Comparison of ENCODE assay signal across 8 cellular contexts in genomic region chr19:18160792-18161690, GRCh38. TPM values are rescaled to one million over a fixed set of nuclear protein-coding genes. Genes with fewer than 3 reads are reported as not detected.
DNase-seq lines count a peak whose midpoint lies in the region; ATAC-seq, FAIRE-seq and TF ChIP-seq lines count a peak whose summit lies in the region.

No MANE protein-coding gene starts in this region.

- peaks cover 5% of the 10 kb centered on the region for H3K36me3 ChIP-seq in CD8-positive, alpha-beta T cell (ENCODE audit: insufficient read depth, low read length)
- H3K36me3 ChIP-seq in GM12878 (ENCODE audit: control insufficient read depth in 2 of 2, insufficient read depth in 2 of 2, low read length in 1 of 2) = peaks cover 6 to 7% of the 10 kb centered on the region in 2 experiments; a peak in 3 of 4 replicates

- FAIRE-seq in GM12878 (lab: Jason Lieb, UNC) = no peak

- H3K4me3 ChIP-seq in CD8-positive, alpha-beta T cell (ENCODE audit: low read depth, low read length) = peak overlapping the region; percentile 19
- H3K4me3 ChIP-seq in GM12878 (peak overlapping the region; percentile 70; the same call in 1 of the 2 replicates), iPS-18c (ENCODE audit: insufficient read depth, low read depth, low read length) (peak overlapping the region; percentile 20; the same call in 1 of the 2 replicates)

- ATAC-seq in CD8-positive, alpha-beta T cell = peak; percentile 99
- ATAC-seq in GM19328 (IDR thresholded peaks at IDR 0.05; ENCODE audit: unreplicated experiment) (peak; percentile 68), GM12878 (peak; percentile 96)

- DNase-seq in CD8-positive, alpha-beta T cell = peak; percentile 65 to 93 (median 78)
- DNase-seq in HuH-7.5 (ENCODE audit: low spot score) (peak; percentile 95), GM12878 (ENCODE audit: low read depth, low spot score) (no peak), NCI-H146 treated with DMSO at 0.1 percent for 48 hours (lab: John Stamatoyannopoulos, UW; ENCODE audit: unreplicated experiment) (no peak)
- DNase-seq in T-helper 2 cell treated with Interferon-gamma antibody and Interleukin-4, amounts not matched to agents 5 μg/mL and 100 μg/mL, for 36 hours (ENCODE audit: low spot score) = peak; percentile 80
- DNase-seq in stimulated activated CD4-positive, alpha-beta T cell treated with anti-CD3 and anti-CD28 coated beads, Interleukin-12 subunit alpha, Interleukin-12 subunit beta, amount 100 ng/mL, for 24 hours (ENCODE audit: low read depth in 2 of 2) = peak; percentile 62 to 65

- peak; percentile 55 for TF ChIP-seq CTCF in CD8-positive, alpha-beta T cell (IDR thresholded peaks at IDR 0.05)
- TF ChIP-seq CTCF in GM12878 (IDR thresholded peaks at IDR 0.05 in 2 of 3, conservative IDR thresholded peaks at IDR 0.05 in 1 of 3; ENCODE audit: control insufficient read depth in 2 of 3, extremely low read depth in 1 of 3, insufficient read depth in 1 of 3, low read depth in 3 of 3, low read length in 3 of 3) = peak; percentile 42 to 79 (median 55)

- intact Hi-C loops in CD8-positive, alpha-beta T cell (cut with DNase I, micrococcal nuclease) = loop anchor here (1.0 kb wide), 4 partner anchors 8 to 249 kb away; partner anchors contain the start of gene PIK3R2 (in 1 of the 2)
- intact Hi-C loops in GM12878 (cut with micrococcal nuclease; ENCODE audit: unreplicated experiment) = no loop called here

- no TSS peak for BruUV-seq in GM12878 (replicated peaks; lab: Mats Ljungman, UMichigan)

- peak; percentile 48 for TF ChIP-seq RAD21 in GM12878 (IDR thresholded peaks at IDR 0.05; ENCODE audit: insufficient read depth, low read depth, low read length)

- no peaks in the 10 kb centered on the region for H3K79me2 ChIP-seq in GM12878 (ENCODE audit: control insufficient read depth, insufficient read depth, low read length)

- CTCF ChIA-PET in CD8-positive, alpha-beta T cell (lab: Charles Lee) = interaction anchor here (0.7 to 2.6 kb wide), 16 partner anchors 12 to 166 kb away, joined by 3 to 20 read pairs (median 4); partner anchors contain the start of gene MPV17L2
- CTCF ChIA-PET in GM12878 (lab: Yijun Ruan, JAX) = interaction anchor here (0.5 to 3.2 kb wide), 12 partner anchors 7 to 254 kb away, joined by 3 to 22 read pairs (median 4); no protein-coding TSS in a partner anchor

- no peak overlapping the region for H3K27ac Mint-ChIP-seq in CD8-positive, alpha-beta T cell
- H3K27ac Mint-ChIP-seq in T-helper 2 cell treated with Interferon-gamma antibody and Interleukin-4, amounts not matched to agents 5 μg/mL and 100 μg/mL, for 36 hours = no peak overlapping the region

- in situ Hi-C loops in GM12878 (cut with MboI) = no loop called here

- peak overlapping the region; percentile 53 for H2AFZ ChIP-seq in GM12878 (ENCODE audit: control insufficient read depth, low read depth, low read length)

- peak overlapping the region; percentile 60 for H3K9ac ChIP-seq in GM12878 (ENCODE audit: control insufficient read depth, insufficient read depth, low read length)

- peaks cover 29% of the 10 kb centered on the region for H3K36me3 Mint-ChIP-seq in CD8-positive, alpha-beta T cell
- H3K36me3 Mint-ChIP-seq in T-helper 2 cell treated with Interferon-gamma antibody and Interleukin-4, amounts not matched to agents 5 μg/mL and 100 μg/mL, for 36 hours (ENCODE audit: low read depth) = peaks cover 12% of the 10 kb centered on the region

- H4K20me1 ChIP-seq in GM12878 (ENCODE audit: control insufficient read depth, insufficient read depth) = no peaks in the 10 kb centered on the region

- TF ChIP-seq POLR2A in GM12878 (IDR thresholded peaks at IDR 0.05; ENCODE audit: low read depth, low read length) = peak; percentile 74; the same call in 1 of the 2 replicates

- RAD21 ChIA-PET in GM12878 (lab: Charles Lee; ENCODE audit: unreplicated experiment) = interaction anchor here (0.5 to 1.3 kb wide), 5 partner anchors 24 to 511 kb away, joined by 3 to 5 read pairs (median 3); no protein-coding TSS in a partner anchor

- TF ChIP-seq EP300 in GM12878 (IDR thresholded peaks at IDR 0.05; ENCODE audit: borderline replicate concordance in 1 of 2, control insufficient read depth in 1 of 2, low read depth in 2 of 2, low read length in 2 of 2) = no peak

- H3K4me1 Mint-ChIP-seq in CD8-positive, alpha-beta T cell (ENCODE audit: low read depth) = peaks cover 13% of the 10 kb centered on the region
- peaks cover 1% of the 10 kb centered on the region for H3K4me1 Mint-ChIP-seq in T-helper 2 cell treated with Interferon-gamma antibody and Interleukin-4, amounts not matched to agents 5 μg/mL and 100 μg/mL, for 36 hours (ENCODE audit: low read depth)

- H3K9me3 ChIP-seq in CD8-positive, alpha-beta T cell (ENCODE audit: low read length) = no peaks in the 10 kb centered on the region
- H3K9me3 ChIP-seq in GM12878 (replicated peaks; ENCODE audit: control insufficient read depth, insufficient read depth, low read length) = no peaks in the 10 kb centered on the region
- H3K9me3 ChIP-seq in iPS-18c (ENCODE audit: control insufficient read depth, insufficient read depth, low read length) = no peaks in the 10 kb centered on the region

- peaks cover 14% of the 10 kb centered on the region for H3K4me1 ChIP-seq in CD8-positive, alpha-beta T cell (ENCODE audit: insufficient read depth, low read length)
- H3K4me1 ChIP-seq in GM12878 (ENCODE audit: control insufficient read depth, insufficient read depth, low read length) = 0 out of 2 replicates have a peak, but pooled peaks cover 5% of the 10 kb centered on the region

- no peaks in the 10 kb centered on the region for H3K27me3 Mint-ChIP-seq in CD8-positive, alpha-beta T cell (ENCODE audit: low read depth)
- H3K27me3 Mint-ChIP-seq in T-helper 2 cell treated with Interferon-gamma antibody and Interleukin-4, amounts not matched to agents 5 μg/mL and 100 μg/mL, for 36 hours (ENCODE audit: low read depth) = no peaks in the 10 kb centered on the region

- H3K27ac ChIP-seq in CD8-positive, alpha-beta T cell (ENCODE audit: low read depth, low read length) = peak overlapping the region; percentile 30
- H3K27ac ChIP-seq in GM12878 (ENCODE audit: control insufficient read depth, insufficient read depth) = no peak overlapping the region; the same call in 1 of the 2 replicates

- SMC1A ChIA-PET in GM12878 (lab: Charles Lee; ENCODE audit: uncharacterized antibody, unreplicated experiment) = interaction anchor here (0.8 to 1.3 kb wide), 4 partner anchors 8 to 154 kb away, joined by 3 to 5 read pairs (median 3); partner anchors contain the start of gene PIK3R2

- POLR2A ChIA-PET in CD8-positive, alpha-beta T cell (lab: Charles Lee) = interaction anchor here (0.6 to 1.9 kb wide), 4 partner anchors 9 to 121 kb away, joined by 3 to 7 read pairs (median 4); partner anchors contain the start of genes JUND and PIK3R2
- POLR2A ChIA-PET in GM12878 (lab: Charles Lee) = interaction anchor here (1.0 to 1.2 kb wide), 2 partner anchors 52 to 160 kb away, joined by 3 to 4 read pairs; no protein-coding TSS in a partner anchor

- peak overlapping the region; percentile 68 for H3K4me3 Mint-ChIP-seq in CD8-positive, alpha-beta T cell
- peak overlapping the region; percentile 64 for H3K4me3 Mint-ChIP-seq in T-helper 2 cell treated with Interferon-gamma antibody and Interleukin-4, amounts not matched to agents 5 μg/mL and 100 μg/mL, for 36 hours

- no peaks in the 10 kb centered on the region for H3K27me3 ChIP-seq in CD8-positive, alpha-beta T cell (ENCODE audit: insufficient read depth, low read length)
- H3K27me3 ChIP-seq in GM12878 (replicated peaks in 1 of 2; ENCODE audit: control insufficient read depth in 2 of 2, insufficient read depth in 2 of 2, low read length in 1 of 2) = no peaks in the 10 kb centered on the region

- peak overlapping the region; percentile 72 for H3K4me2 ChIP-seq in GM12878 (ENCODE audit: control insufficient read depth, insufficient read depth)

- 14% methylated on average over 38 of the region's 79 CpGs for WGBS in GM12878 (ENCODE audit: insufficient coverage, insufficient replicate concordance, low lambda C conversion rate, missing lambda C conversion rate)

- no peaks in the 10 kb centered on the region for H3K9me3 Mint-ChIP-seq in CD8-positive, alpha-beta T cell
- H3K9me3 Mint-ChIP-seq in T-helper 2 cell treated with Interferon-gamma antibody and Interleukin-4, amounts not matched to agents 5 μg/mL and 100 μg/mL, for 36 hours = no peaks in the 10 kb centered on the region

RNA-seq across cellular contexts. Expression of gene PIK3R2, which starts 8.1 kb away (rescaled TPM):
- total RNA-seq in CD8-positive, alpha-beta T cell = 1 to 10 TPM; 3.6 to 3.9 TPM
- total RNA-seq in GM12878 (2013; cell fraction: nucleolus; rRNA removed) = 11.5 and 13.9 TPM in 2 replicates
- total RNA-seq in GM12878 (2014; rRNA removed) (6.3 and 8.0 TPM in 2 replicates), GM12878 (2014; rRNA removed; fragmentation: Illumina TruSeq; extraction: Trizol) (1.9 and 3.9 TPM in 2 replicates), GM12878 (2021) (22.6 and 23.3 TPM in 2 replicates)
- polyA plus RNA-seq in GM12878 (2011; ENCODE audit: low read depth) = 4.0 TPM
- polyA plus RNA-seq in GM12878 (2011; rRNA removed) (2.9 and 6.4 TPM in 2 replicates), GM12878 (2014; fragmentation: Illumina TruSeq; extraction: Trizol) (0.73 and 3.4 TPM in 2 replicates), GM12878 (2014; fragmentation: Nextera tagmentation; extraction: Ambion mirVana) (under 1 TPM; 0.26 to 0.75 TPM), GM12878 (2014; rRNA removed) (5.2 and 5.8 TPM in 2 replicates), GM12878 (2016; fragmentation: Nextera tagmentation; extraction: Ambion mirVana) (1 to 10 TPM; 1.1 TPM)
- 5.3 and 6.3 TPM in 2 replicates for polyA plus RNA-seq in GM12878 (2011; cell fraction: cytosol; rRNA removed)
- 10.3 and 15.7 TPM in 2 replicates for polyA plus RNA-seq in GM12878 (2011; cell fraction: nucleus; rRNA removed)
- 6.4 and 8.5 TPM in 2 replicates for polyA plus RNA-seq in GM12878 (2012)
- 6.4 and 9.5 TPM in 2 replicates for polyA minus RNA-seq in GM12878 (2011; rRNA and poly(A)+ RNA removed)
- polyA minus RNA-seq in GM12878 (2011; cell fraction: cytosol; rRNA and poly(A)+ RNA removed) = 2.9 and 8.8 TPM in 2 replicates
- polyA minus RNA-seq in GM12878 (2011; cell fraction: nucleus; rRNA and poly(A)+ RNA removed) = 2.1 and 3.8 TPM in 2 replicates

RNA-seq across cellular contexts. Expression of gene IFI30, which starts 12.6 kb away (rescaled TPM):
- 1 to 10 TPM; 1.6 to 1.8 TPM for total RNA-seq in CD8-positive, alpha-beta T cell
- total RNA-seq in GM12878 (2013; cell fraction: nucleolus; rRNA removed) = 168 and 207 TPM in 2 replicates
- total RNA-seq in GM12878 (2014; rRNA removed) (747 and 845 TPM in 2 replicates), GM12878 (2014; rRNA removed; fragmentation: Illumina TruSeq; extraction: Trizol) (221 and 225 TPM in 2 replicates), GM12878 (2021) (301 and 314 TPM in 2 replicates)
- polyA plus RNA-seq in GM12878 (2011; ENCODE audit: low read depth) = 218 TPM
- polyA plus RNA-seq in GM12878 (2011; rRNA removed) (232 and 365 TPM in 2 replicates), GM12878 (2014; fragmentation: Illumina TruSeq; extraction: Trizol) (147 and 257 TPM in 2 replicates), GM12878 (2014; fragmentation: Nextera tagmentation; extraction: Ambion mirVana) (1,000 to 10,000 TPM; 1,054 to 1,112 TPM), GM12878 (2014; rRNA removed) (492 and 678 TPM in 2 replicates), GM12878 (2016; fragmentation: Nextera tagmentation; extraction: Ambion mirVana) (100 to 1,000 TPM; 445 to 456 TPM)
- 606 and 650 TPM in 2 replicates for polyA plus RNA-seq in GM12878 (2011; cell fraction: cytosol; rRNA removed)
- polyA plus RNA-seq in GM12878 (2011; cell fraction: nucleus; rRNA removed) = 189 and 350 TPM in 2 replicates
- 260 and 337 TPM in 2 replicates for polyA plus RNA-seq in GM12878 (2012)
- polyA minus RNA-seq in GM12878 (2011; rRNA and poly(A)+ RNA removed) = 327 and 421 TPM in 2 replicates
- polyA minus RNA-seq in GM12878 (2011; cell fraction: cytosol; rRNA and poly(A)+ RNA removed) = 126 and 162 TPM in 2 replicates
- 67.9 and 87.0 TPM in 2 replicates for polyA minus RNA-seq in GM12878 (2011; cell fraction: nucleus; rRNA and poly(A)+ RNA removed)

RNA-seq across cellular contexts. Expression of gene MPV17L2, which starts 32.0 kb away (rescaled TPM):
- total RNA-seq in CD8-positive, alpha-beta T cell = 1 to 10 TPM; 4.0 to 5.2 TPM
- 3.3 and 7.4 TPM in 2 replicates for total RNA-seq in GM12878 (2013; cell fraction: nucleolus; rRNA removed)
- total RNA-seq in GM12878 (2014; rRNA removed) (26.7 and 32.0 TPM in 2 replicates), GM12878 (2014; rRNA removed; fragmentation: Illumina TruSeq; extraction: Trizol) (13.6 and 15.4 TPM in 2 replicates), GM12878 (2021) (17.9 and 19.9 TPM in 2 replicates)
- 3.9 TPM for polyA plus RNA-seq in GM12878 (2011; ENCODE audit: low read depth)
- polyA plus RNA-seq in GM12878 (2011; rRNA removed) (7.1 and 17.1 TPM in 2 replicates), GM12878 (2014; fragmentation: Illumina TruSeq; extraction: Trizol) (10.4 and 25.9 TPM in 2 replicates), GM12878 (2014; fragmentation: Nextera tagmentation; extraction: Ambion mirVana) (1 to 10 TPM; 5.1 to 7.7 TPM), GM12878 (2014; rRNA removed) (39.4 and 44.5 TPM in 2 replicates), GM12878 (2016; fragmentation: Nextera tagmentation; extraction: Ambion mirVana) (10 to 100 TPM; 46.2 to 57.2 TPM)
- 23.4 and 34.7 TPM in 2 replicates for polyA plus RNA-seq in GM12878 (2011; cell fraction: cytosol; rRNA removed)
- polyA plus RNA-seq in GM12878 (2011; cell fraction: nucleus; rRNA removed) = 12.4 and 16.0 TPM in 2 replicates
- 8.3 and 8.4 TPM in 2 replicates for polyA plus RNA-seq in GM12878 (2012)
- polyA minus RNA-seq in GM12878 (2011; rRNA and poly(A)+ RNA removed) = 16.2 and 19.9 TPM in 2 replicates
- 6.1 and 7.6 TPM in 2 replicates for polyA minus RNA-seq in GM12878 (2011; cell fraction: cytosol; rRNA and poly(A)+ RNA removed)
- 2.9 and 7.6 TPM in 2 replicates for polyA minus RNA-seq in GM12878 (2011; cell fraction: nucleus; rRNA and poly(A)+ RNA removed)

RNA-seq across cellular contexts. Expression of gene RAB3A, which starts 42.8 kb away (rescaled TPM):
- 10 to 100 TPM; 16.8 to 19.4 TPM for total RNA-seq in CD8-positive, alpha-beta T cell
- 9.4 and 18.2 TPM in 2 replicates for total RNA-seq in GM12878 (2013; cell fraction: nucleolus; rRNA removed)
- total RNA-seq in GM12878 (2014; rRNA removed) = 0.98 and 1.2 TPM in 2 replicates
- 0.51 and 0.67 TPM in 2 replicates for total RNA-seq in GM12878 (2014; rRNA removed; fragmentation: Illumina TruSeq; extraction: Trizol)
- total RNA-seq in GM12878 (2021) = 2.9 and 3.5 TPM in 2 replicates
- polyA plus RNA-seq in GM12878 (2011; ENCODE audit: low read depth) = 0.73 TPM
- 1.3 and 2.8 TPM in 2 replicates for polyA plus RNA-seq in GM12878 (2011; rRNA removed)
- polyA plus RNA-seq in GM12878 (2011; cell fraction: cytosol; rRNA removed) = 3.9 and 4.9 TPM in 2 replicates
- polyA plus RNA-seq in GM12878 (2011; cell fraction: nucleus; rRNA removed) = 9.4 and 10.2 TPM in 2 replicates
- polyA plus RNA-seq in GM12878 (2012) = 1.5 and 3.5 TPM in 2 replicates
- 0.54 and 1.1 TPM in 2 replicates for polyA plus RNA-seq in GM12878 (2014; fragmentation: Illumina TruSeq; extraction: Trizol)
- under 1 TPM in 1 of 2 experiments, not detected in 1; 0.07 TPM for polyA plus RNA-seq in GM12878 (2014; fragmentation: Nextera tagmentation; extraction: Ambion mirVana)
- 1.0 and 2.5 TPM in 2 replicates for polyA plus RNA-seq in GM12878 (2014; rRNA removed)
- polyA plus RNA-seq in GM12878 (2016; fragmentation: Nextera tagmentation; extraction: Ambion mirVana) = 1 to 10 TPM; 1.6 to 2.0 TPM
- polyA minus RNA-seq in GM12878 (2011; rRNA and poly(A)+ RNA removed) = 13.7 and 23.1 TPM in 2 replicates
- polyA minus RNA-seq in GM12878 (2011; cell fraction: cytosol; rRNA and poly(A)+ RNA removed) = 3.7 and 6.1 TPM in 2 replicates
- 8.9 and 16.6 TPM in 2 replicates for polyA minus RNA-seq in GM12878 (2011; cell fraction: nucleus; rRNA and poly(A)+ RNA removed)

Comparison
In these comparisons a context has a peak if more than half of its experiments do, and no peak if none do; other contexts are left out.
1. DNase-seq: peak in CD8-positive, alpha-beta T cell (7 of 7), HuH-7.5 (single experiment), T-helper 2 cell treated with Interferon-gamma antibody and Interleukin-4, amounts not matched to agents 5 μg/mL and 100 μg/mL, for 36 hours (single experiment) and stimulated activated CD4-positive, alpha-beta T cell treated with anti-CD3 and anti-CD28 coated beads, Interleukin-12 subunit alpha, Interleukin-12 subunit beta, amount 100 ng/mL, for 24 hours (2 of 2); none in GM12878 (single experiment) and NCI-H146 treated with DMSO at 0.1 percent for 48 hours (single experiment).
2. H3K4me3 ChIP-seq: peak in every context shown above with its lines; median percentile 70 in GM12878; 20 in iPS-18c; 19 in CD8-positive, alpha-beta T cell.
3. RNA of gene IFI30, which starts 12.6 kb away (total RNA-seq): 168 to 845 TPM in GM12878; 1.6 to 1.8 TPM in CD8-positive, alpha-beta T cell; every median in the first group is over 10 times any median in the second.
4. Peak in every context shown above with its lines, with median percentiles within 50 percentile points of each other: ATAC-seq.